12 cellular contexts compared by ENCODE assay signal in the genomic region with DNA sequence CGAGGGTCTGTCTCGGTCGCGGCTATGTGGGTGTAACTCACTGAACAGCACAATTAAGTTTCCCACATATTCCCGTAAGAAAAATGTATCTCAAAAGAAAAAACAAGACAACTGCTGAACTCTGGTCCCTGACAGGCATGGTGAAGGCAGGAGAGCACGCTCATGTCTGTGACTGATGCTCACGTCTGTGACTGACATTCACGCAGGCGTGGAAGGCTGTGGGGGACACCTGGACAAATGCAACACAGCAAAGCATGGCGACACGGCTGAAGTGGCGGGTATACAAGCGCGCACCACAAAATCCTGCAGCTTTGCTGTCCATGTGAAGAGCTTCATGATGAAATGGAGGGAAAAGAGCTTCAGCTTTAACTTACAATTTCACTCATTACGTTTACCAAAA. TPM values are rescaled to one million over a fixed set of nuclear protein-coding genes. Genes with fewer than 3 reads are reported as not detected.
DNase-seq lines count a peak whose midpoint lies in the region; ATAC-seq and TF ChIP-seq lines count a peak whose summit lies in the region.
"Had no signal": no experiment of that assay in that cellular context is flagged by ENCODE, and none has a peak within 500 bp of the region (broad histone marks: within the 10 kb centered on the region; RNA-seq: fewer than 3 reads in every experiment).

No MANE protein-coding gene starts in this region.

- peak overlapping the region; percentile 96 for H3K4ac ChIP-seq in trophoblast cell (ENCODE audit: low read depth, low read length)

- H3K9me3 Mint-ChIP-seq in Caco-2 (ENCODE audit: unreplicated experiment) (no peaks in the 10 kb centered on the region), endothelial cell (ENCODE audit: unreplicated experiment) (no peaks in the 10 kb centered on the region)

- peaks cover 25% of the 10 kb centered on the region for H3K79me1 ChIP-seq in trophoblast cell (ENCODE audit: low read length)

- no peak overlapping the region for H2AFZ ChIP-seq in trophoblast cell (ENCODE audit: insufficient read depth, low read length, poor library complexity)

- no CpG with 5 or more reads among the region's 15 CpGs for WGBS in trophoblast cell (ENCODE audit: extremely low coverage, insufficient coverage, insufficient read length)

- no peaks in the 10 kb centered on the region for H3K9me3 ChIP-seq in Caco-2
- H3K9me3 ChIP-seq in trophoblast cell (ENCODE audit: insufficient read depth, low read depth, low read length): no peaks in the 10 kb centered on the region

- BruUV-seq in Caco-2 (replicated peaks; lab: Mats Ljungman, UMichigan): no TSS peak

- H3K27me3 ChIP-seq in Caco-2 (replicated peaks; ENCODE audit: control insufficient read depth, insufficient read depth, low read length) (no peaks in the 10 kb centered on the region), trophoblast cell (ENCODE audit: insufficient read depth, low read length) (no peaks in the 10 kb centered on the region)

- peak overlapping the region; percentile 22 for H3K4me3 Mint-ChIP-seq in Caco-2 (ENCODE audit: unreplicated experiment)
- peak overlapping the region; percentile 29 for H3K4me3 Mint-ChIP-seq in endothelial cell (ENCODE audit: unreplicated experiment)

- no peak overlapping the region for H2BK120ac ChIP-seq in trophoblast cell (ENCODE audit: insufficient read depth, low read length, poor library complexity)

- intact Hi-C loops in Caco-2 (cut with micrococcal nuclease; ENCODE audit: unreplicated experiment): no loop called here

- DNase-seq in Caco-2: no peak
- no peak for DNase-seq in RWPE1 (ENCODE audit: low spot score)
- DNase-seq in endothelial cell (ENCODE audit: low spot score): no peak
- no peak for DNase-seq in trophoblast cell
- DNase-seq in ecto neural progenitor cell (ENCODE audit: low spot score): no peak
- no peak for DNase-seq in inferior parietal cortex (ENCODE audit: extremely low spot score)
- DNase-seq: caudate nucleus, NCI-H1092, NCI-H774, SW 1271 had no signal

- H3K4me1 Mint-ChIP-seq in Caco-2 (ENCODE audit: low read depth, unreplicated experiment) (peaks cover 46% of the 10 kb centered on the region), endothelial cell (ENCODE audit: unreplicated experiment) (peaks cover 52% of the 10 kb centered on the region)

- no peaks in the 10 kb centered on the region; the same call in none of the 2 replicates for H3K36me3 ChIP-seq in Caco-2 (ENCODE audit: control insufficient read depth, insufficient read depth, low read length)
- H3K36me3 ChIP-seq in trophoblast cell (ENCODE audit: control insufficient read depth in 1 of 2, insufficient read depth in 2 of 2, low read length in 2 of 2): peaks cover 31 to 33% of the 10 kb centered on the region in 2 experiments

- H3K27ac Mint-ChIP-seq in Caco-2 (ENCODE audit: unreplicated experiment) (peak overlapping the region; percentile 88), endothelial cell (ENCODE audit: unreplicated experiment) (peak overlapping the region; percentile 86)

- no peak for ATAC-seq in HG03196 (IDR thresholded peaks at IDR 0.05; ENCODE audit: unreplicated experiment)

- no peak overlapping the region for H3K4me3 ChIP-seq in Caco-2 (ENCODE audit: low read depth, low read length)
- H3K4me3 ChIP-seq in trophoblast cell (ENCODE audit: low read depth, low read length): no peak overlapping the region

- peak overlapping the region; percentile 80 for H2AK5ac ChIP-seq in trophoblast cell (ENCODE audit: low read length)

- no peak overlapping the region for H4K12ac ChIP-seq in trophoblast cell (ENCODE audit: low read depth, low read length)

- H2BK12ac ChIP-seq in trophoblast cell (ENCODE audit: low read length): peak overlapping the region; percentile 33

- no peak overlapping the region for H2BK5ac ChIP-seq in trophoblast cell (ENCODE audit: low read depth, low read length, poor library complexity)

- peak overlapping the region; percentile 24 for H3K4me2 ChIP-seq in trophoblast cell (ENCODE audit: low read length)

- no peak overlapping the region for H4K8ac ChIP-seq in trophoblast cell (ENCODE audit: low read depth, low read length)

- no peak overlapping the region for H3K23ac ChIP-seq in trophoblast cell (ENCODE audit: low read length)

- peak overlapping the region; percentile 49 for H3K27ac ChIP-seq in RWPE1
- H3K27ac ChIP-seq in trophoblast cell (ENCODE audit: low read depth, low read length): peak overlapping the region; percentile 52

- CTCF ChIA-PET in Caco-2 (lab: Charles Lee): no interaction called here
- CTCF ChIA-PET in RWPE1 (lab: Yijun Ruan, JAX): interaction anchor here (0.6 kb wide), 1 partner anchor 273 kb away, joined by 3 read pairs; no protein-coding TSS in a partner anchor

- H3K79me2 ChIP-seq in trophoblast cell (ENCODE audit: control insufficient read depth, insufficient read depth, low read length, poor library complexity): peaks cover 50% of the 10 kb centered on the region

- H3K9ac ChIP-seq in trophoblast cell (ENCODE audit: low read length): no peak overlapping the region

- no peak overlapping the region for H4K91ac ChIP-seq in trophoblast cell (ENCODE audit: low read depth, low read length)

- H3K36me3 Mint-ChIP-seq in Caco-2 (ENCODE audit: insufficient read depth, unreplicated experiment) (peaks cover 88% of the 10 kb centered on the region), endothelial cell (ENCODE audit: low read depth, unreplicated experiment) (peaks cover 22% of the 10 kb centered on the region)

- H3K4me1 ChIP-seq in Caco-2 (peaks cover 54% of the 10 kb centered on the region), trophoblast cell (ENCODE audit: control insufficient read depth in 1 of 2, insufficient read depth in 2 of 2, low read length in 2 of 2) (peaks cover 42 to 46% of the 10 kb centered on the region in 2 experiments)

- TF ChIP-seq CTCF in Caco-2 (IDR thresholded peaks at IDR 0.05; ENCODE audit: insufficient read depth in 1 of 2, low read depth in 1 of 2, low read length in 1 of 2, severe bottlenecking in 1 of 2, unreplicated experiment in 1 of 2): no peak
- no peak for TF ChIP-seq CTCF in RWPE1 (conservative IDR thresholded peaks at IDR 0.05; ENCODE audit: low read depth)
- no peak for TF ChIP-seq CTCF in endothelial cell (IDR thresholded peaks at IDR 0.05; ENCODE audit: unreplicated experiment)

- H3K18ac ChIP-seq in trophoblast cell (ENCODE audit: low read length): peak overlapping the region; percentile 73

- H3K27me3 Mint-ChIP-seq in Caco-2 (ENCODE audit: insufficient read depth, unreplicated experiment): no peaks in the 10 kb centered on the region
- H3K27me3 Mint-ChIP-seq in endothelial cell (ENCODE audit: unreplicated experiment): peaks cover 11% of the 10 kb centered on the region

- POLR2A ChIA-PET in Caco-2 (lab: Charles Lee) (no interaction called here), RWPE1 (lab: Yijun Ruan, JAX; ENCODE audit: low non-redundant PET) (no interaction called here)

- peak overlapping the region; percentile 2 for H3K14ac ChIP-seq in trophoblast cell (ENCODE audit: low read length)

RNA-seq across cellular contexts. Expression of gene PTTG1IP, which starts 6.0 kb away (rescaled TPM):
- total RNA-seq in Caco-2 (2022): 296 and 306 TPM in 2 replicates
- 223 TPM for total RNA-seq in endothelial cell (ENCODE audit: unreplicated experiment)
- polyA plus RNA-seq in trophoblast cell (2013): 258 and 262 TPM in 2 replicates

RNA-seq across cellular contexts. Expression of gene SUMO3, which starts 49.6 kb away (rescaled TPM):
- 110 and 118 TPM in 2 replicates for total RNA-seq in Caco-2 (2022)
- 69.0 TPM for total RNA-seq in endothelial cell (ENCODE audit: unreplicated experiment)
- 92.0 and 98.8 TPM in 2 replicates for polyA plus RNA-seq in trophoblast cell (2013)

RNA-seq across cellular contexts. Expression of gene ITGB2, which starts 53.2 kb away (rescaled TPM):
- 0.48 and 1.1 TPM in 2 replicates for total RNA-seq in Caco-2 (2022)
- total RNA-seq in endothelial cell (ENCODE audit: unreplicated experiment): 21.3 TPM
- 0.03 TPM in 2 replicates for polyA plus RNA-seq in trophoblast cell (2013)
- total RNA-seq: fibroblast of lung had no signal

Comparison
In these comparisons a context has a peak if more than half of its experiments do, and no peak if none do; other contexts are left out.
1. RNA of gene ITGB2, which starts 53.2 kb away (total RNA-seq): 21.3 TPM in endothelial cell (single experiment); 0.48 to 1.1 TPM in Caco-2; every median in the first group is over 10 times any median in the second.